14 cellular contexts compared by ENCODE assay signal in the genomic region with DNA sequence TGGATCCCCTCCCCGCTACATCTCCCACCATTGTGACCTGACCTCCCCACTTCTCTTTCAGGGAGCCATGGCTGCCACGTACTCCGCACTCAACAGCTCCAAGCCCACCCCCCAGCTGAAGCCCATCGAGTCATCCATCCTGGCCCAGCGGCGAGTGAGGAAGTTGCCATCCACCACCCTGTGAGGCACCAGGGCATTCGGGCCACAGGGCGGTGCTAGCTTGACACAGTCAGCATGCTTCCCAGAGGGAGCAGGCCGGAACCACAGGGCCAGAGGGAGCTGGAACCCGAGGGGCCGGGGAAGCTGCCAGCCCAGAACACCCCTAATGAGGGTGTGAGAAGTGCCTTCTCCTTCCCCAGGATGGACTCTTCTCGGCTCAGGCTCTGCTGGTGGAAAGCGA.
"Had no signal": no experiment of that assay in that cellular context is flagged by ENCODE, and none has a peak within 500 bp of the region (broad histone marks: within the 10 kb centered on the region; RNA-seq: fewer than 3 reads in every experiment).

No MANE protein-coding gene starts in this region.

- H3K27ac ChIP-seq: cardiac muscle cell, prostate gland, skin epidermis, testis, VCaP had no signal

- H3K4me1 ChIP-seq: prostate gland had no signal

- H3K9me3 ChIP-seq: prostate gland, testis had no signal

- DNase-seq: activated CD4-positive, alpha-beta T cell treated with anti-CD3 and anti-CD28 coated beads, Interleukin-2, amount 50 U/mL, for 1 hour; activated CD4-positive, CD25-positive, alpha-beta regulatory T cell treated with anti-CD3 and anti-CD28 coated beads, Interleukin-2, amount 50 U/mL, for 72 hours; activated gamma-delta T cell; dermis blood vessel endothelial cell; left cardiac atrium; nephron progenitor cell; occipital lobe; stimulated activated CD4-positive, alpha-beta T cell treated with anti-CD3 and anti-CD28 coated beads, Interleukin-15, amount 100 ng/mL, for 24 hours; stimulated activated CD4-positive, alpha-beta T cell treated with anti-CD3 and anti-CD28 coated beads, Interleukin-4, amount 100 ng/mL, for 1 hour; testis had no signal

- H3K27me3 ChIP-seq: cardiac muscle cell, testis had no signal

- H3K4me3 ChIP-seq: cardiac muscle cell, prostate gland, skin epidermis, testis had no signal
